Comparison of ENCODE assay signal across 9 cellular contexts in the genomic region with DNA sequence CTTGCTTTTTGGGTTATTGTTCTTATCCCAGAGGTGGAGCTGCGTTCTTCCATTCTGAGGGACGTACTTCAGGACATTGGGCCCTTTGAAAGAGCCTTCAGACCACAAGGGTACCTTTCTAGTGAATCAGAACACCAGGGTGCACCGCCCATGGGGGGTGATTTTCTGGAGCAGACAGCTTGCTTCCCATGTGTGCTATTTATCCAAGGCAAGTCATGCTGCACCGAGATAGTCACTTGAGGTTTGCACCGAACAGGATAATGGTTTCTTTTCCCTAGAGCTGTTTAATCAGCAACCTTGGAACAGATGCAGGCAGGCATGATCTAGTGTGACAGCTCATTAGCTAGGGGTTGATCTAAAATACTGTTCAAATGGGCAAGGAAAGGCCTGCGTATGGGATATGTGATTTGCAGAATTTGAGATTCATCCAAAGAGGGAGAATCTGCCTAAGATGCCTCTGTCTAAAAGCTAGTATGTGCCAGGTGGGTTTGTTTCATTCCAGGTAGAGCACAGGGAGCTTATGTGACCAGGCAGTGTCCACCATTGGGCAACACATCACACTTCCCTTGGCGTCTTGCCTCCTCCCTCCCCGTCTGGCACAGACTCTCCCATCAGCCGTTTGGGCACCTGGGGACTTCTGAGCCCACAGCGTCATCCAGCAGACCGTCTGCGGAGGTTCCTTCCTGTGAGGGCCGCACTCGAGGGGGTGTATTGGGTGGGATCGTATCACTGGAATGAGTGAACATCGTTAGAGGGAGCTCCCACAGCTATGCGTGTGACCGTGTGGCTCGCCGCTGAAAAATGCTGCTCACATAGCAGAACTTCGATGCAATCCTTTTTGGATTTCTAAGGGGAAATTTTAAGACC. TPM values are rescaled to one million over a fixed set of nuclear protein-coding genes. Genes with fewer than 3 reads are reported as not detected.
DNase-seq lines count a peak whose midpoint lies in the region; ATAC-seq and TF ChIP-seq lines count a peak whose summit lies in the region.
"Had no signal": no experiment of that assay in that cellular context is flagged by ENCODE, and none has a peak within 500 bp of the region (broad histone marks: within the 10 kb centered on the region; RNA-seq: fewer than 3 reads in every experiment).

No MANE protein-coding gene starts in this region.

- TF ChIP-seq EP300 in ovary (IDR thresholded peaks at IDR 0.05) = no peak

- H3K9ac ChIP-seq in SK-N-MC (ENCODE audit: insufficient read length) = no peak overlapping the region

- peaks cover 84% of the 10 kb centered on the region for H3K36me3 ChIP-seq in SK-N-MC (ENCODE audit: insufficient read depth, low read length)
- no peaks in the 10 kb centered on the region for H3K36me3 ChIP-seq in ovary

- H3K27ac ChIP-seq in SK-N-MC (0 out of 2 replicates have a peak overlapping the region, but pooled peaks have one; percentile 8), ovary (peak overlapping the region in 1 of 2 donors; percentile 15)

- H3K4me3 ChIP-seq in SK-N-MC = no peak overlapping the region
- H3K4me3 ChIP-seq in fibroblast of mammary gland (ENCODE audit: control insufficient read depth, low read depth, low read length) = no peak overlapping the region
- H3K4me3 ChIP-seq in ovary = no peak overlapping the region

- POLR2A ChIA-PET in HEK293T (lab: Yijun Ruan, JAX) = no interaction called here

- no peak for TF ChIP-seq POLR2A in ovary (IDR thresholded peaks at IDR 0.05)

- TF ChIP-seq CTCF in fibroblast of mammary gland (conservative IDR thresholded peaks at IDR 0.05; ENCODE audit: control insufficient read depth, insufficient read depth, low read depth, low read length) (no peak), ovary (IDR thresholded peaks at IDR 0.05) (no peak)

- no peaks in the 10 kb centered on the region for H3K9me3 ChIP-seq in SK-N-MC (ENCODE audit: low read depth, low read length)
- no peaks in the 10 kb centered on the region for H3K9me3 ChIP-seq in ovary

- intact Hi-C loops in ovary (cut with DNase I) = no loop called here

- DNase-seq in AG20443 (ENCODE audit: low spot score) = peak; percentile 84
- no peak for DNase-seq in SK-N-MC (ENCODE audit: low read depth, low spot score)
- peak; percentile 95 for DNase-seq in fibroblast of mammary gland (ENCODE audit: low read depth)
- DNase-seq in ovary = peak in 3 of 5 donors; percentile 63 to 69 (median 66)
- DNase-seq in OCI-M1 (lab: John Stamatoyannopoulos, UW) = no peak
- no peak for DNase-seq in T-helper 9 cell
- DNase-seq in HEK293T (ENCODE audit: extremely low spot score) = no peak
- DNase-seq: COR-L47 had no signal

- CTCF ChIA-PET in HEK293T (lab: Yijun Ruan, JAX) = interaction anchor here (0.8 to 1.6 kb wide), 3 partner anchors 8 to 23 kb away, joined by 3 to 4 read pairs (median 3); a partner anchor contains a TSS

- no peak for ATAC-seq in HG02623 (IDR thresholded peaks at IDR 0.05; ENCODE audit: unreplicated experiment)

- H3K4me1 ChIP-seq in ovary (ENCODE audit: insufficient read depth) = peaks cover 7% of the 10 kb centered on the region

- H3K27me3 ChIP-seq in ovary = no peaks in the 10 kb centered on the region

- 34 to 45% (median 39%) methylated on average over 21 of the region's 21 CpGs for WGBS in ovary, 3 donors

TF ChIP-seq in HEK293T, 16 proteins besides CTCF, POLR2A, EP300 and RAD21:
- TF ChIP-seq, protein P1, sequence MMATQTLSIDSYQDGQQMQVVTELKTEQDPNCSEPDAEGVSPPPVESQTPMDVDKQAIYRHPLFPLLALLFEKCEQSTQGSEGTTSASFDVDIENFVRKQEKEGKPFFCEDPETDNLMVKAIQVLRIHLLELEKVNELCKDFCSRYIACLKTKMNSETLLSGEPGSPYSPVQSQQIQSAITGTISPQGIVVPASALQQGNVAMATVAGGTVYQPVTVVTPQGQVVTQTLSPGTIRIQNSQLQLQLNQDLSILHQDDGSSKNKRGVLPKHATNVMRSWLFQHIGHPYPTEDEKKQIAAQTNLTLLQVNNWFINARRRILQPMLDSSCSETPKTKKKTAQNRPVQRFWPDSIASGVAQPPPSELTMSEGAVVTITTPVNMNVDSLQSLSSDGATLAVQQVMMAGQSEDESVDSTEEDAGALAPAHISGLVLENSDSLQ (IDR thresholded peaks at IDR 0.05) = no peak
- TF ChIP-seq ARNT (IDR thresholded peaks at IDR 0.05) (no peak), NFRKB (IDR thresholded peaks at IDR 0.05) (no peak), SP1 (IDR thresholded peaks at IDR 0.05) (no peak), ELF4 (IDR thresholded peaks at IDR 0.05) (no peak), ZNF384 (IDR thresholded peaks at IDR 0.05) (no peak), FOXK2 (IDR thresholded peaks at IDR 0.05) (no peak), FOXA1 (IDR thresholded peaks at IDR 0.05) (no peak), HDGF (IDR thresholded peaks at IDR 0.05; ENCODE audit: borderline replicate concordance) (no peak), BHLHE40 (IDR thresholded peaks at IDR 0.05; ENCODE audit: borderline replicate concordance) (no peak), CTBP1 (IDR thresholded peaks at IDR 0.05; ENCODE audit: borderline replicate concordance) (no peak), LEF1 (IDR thresholded peaks at IDR 0.05; ENCODE audit: borderline replicate concordance) (no peak), L3MBTL2 (conservative IDR thresholded peaks at IDR 0.05) (no peak), TARDBP (IDR thresholded peaks at IDR 0.05) (no peak), FOXM1 (IDR thresholded peaks at IDR 0.05; ENCODE audit: borderline replicate concordance) (no peak)

RNA-seq across cellular contexts. Expression of a gene that starts 23.0 kb away (rescaled TPM):
- total RNA-seq in ovary = 100 to 1,000 TPM in 3 of 7 donors, 10 to 100 TPM in 4; 39.4 to 112 (median 92.5) TPM
- 10 to 100 TPM; 49.1 to 56.9 TPM for polyA plus RNA-seq in ovary

RNA-seq across cellular contexts. Expression of a gene that starts 38.5 kb away (rescaled TPM):
- total RNA-seq in ovary = not detected
- polyA plus RNA-seq in ovary = not detected

Comparison
In these comparisons a context has a peak if more than half of its experiments do, and no peak if none do; other contexts are left out.
1. DNase-seq: peak in AG20443 (single experiment), fibroblast of mammary gland (single experiment) and ovary (3 of 5); none in SK-N-MC (single experiment), OCI-M1 (single experiment), T-helper 9 cell (single experiment) and HEK293T (single experiment).